In genomic region chr16:53061256-53061655, GRCh38 we compare ENCODE assay signal across 9 cellular contexts. TPM values are rescaled to one million over a fixed set of nuclear protein-coding genes. Genes with fewer than 3 reads are reported as not detected.
DNase-seq lines count a peak whose midpoint lies in the region; ATAC-seq lines count a peak whose summit lies in the region.
"Had no signal": no experiment of that assay in that cellular context is flagged by ENCODE, and none has a peak within 500 bp of the region (broad histone marks: within the 10 kb centered on the region; RNA-seq: fewer than 3 reads in every experiment).

No MANE protein-coding gene starts in this region.

- H3K27me3 Mint-ChIP-seq in immature natural killer cell (ENCODE audit: low read depth in 3 of 3), result peaks cover 0 to 1% (median 0%) of the 10 kb centered on the region in 3 donors

- peaks cover 49 to 62% of the 10 kb centered on the region in 2 donors for H3K4me1 Mint-ChIP-seq in immature natural killer cell

- H3K4me3 Mint-ChIP-seq in immature natural killer cell, result no peak overlapping the region

- peaks cover 17% of the 10 kb centered on the region for H3K36me3 ChIP-seq in BLaER1

- H3K4me1 ChIP-seq in BLaER1, result peaks cover 86% of the 10 kb centered on the region

- H3K4me2 ChIP-seq in BLaER1, result peak overlapping the region; percentile 70
- H3K4me2 ChIP-seq: SK-N-SH had no signal

- H3K27me3 ChIP-seq in BLaER1, result no peaks in the 10 kb centered on the region

- H3K9me3 ChIP-seq in BLaER1, result no peaks in the 10 kb centered on the region
- H3K9me3 ChIP-seq: SK-N-SH had no signal

- no peak overlapping the region for H3K9ac ChIP-seq in BLaER1
- H3K9ac ChIP-seq: SK-N-SH had no signal

- H4K20me1 ChIP-seq in BLaER1, result peaks cover 38% of the 10 kb centered on the region

- H3K4me3 ChIP-seq in BLaER1, result no peak overlapping the region

- H3K9me3 Mint-ChIP-seq in immature natural killer cell, result no peaks in the 10 kb centered on the region

- 0 out of 2 replicates have a peak overlapping the region, but pooled peaks have one; percentile 27 for H3K27ac ChIP-seq in BLaER1

- peak; percentile 54 for DNase-seq in RPMI8226
- DNase-seq in immature natural killer cell, result no peak
- no peak for DNase-seq in OCI-M2 (lab: John Stamatoyannopoulos, UW; ENCODE audit: unreplicated experiment)
- DNase-seq: SK-N-SH had no signal

- peak; percentile 23 for ATAC-seq in GM18909 (IDR thresholded peaks at IDR 0.05; ENCODE audit: poor library complexity, unreplicated experiment)
- peak; percentile 28 for ATAC-seq in HG02973 (IDR thresholded peaks at IDR 0.05; ENCODE audit: unreplicated experiment)
- ATAC-seq in GM19023 (IDR thresholded peaks at IDR 0.05; ENCODE audit: unreplicated experiment), result no peak
- no peak for ATAC-seq in GM18873 (IDR thresholded peaks at IDR 0.05; ENCODE audit: low FRiP score, unreplicated experiment)

- H3K27ac Mint-ChIP-seq in immature natural killer cell, result peak overlapping the region in 1 of 6 donors; percentile 13

- peaks cover 2 to 6% (median 3%) of the 10 kb centered on the region in 3 donors for H3K36me3 Mint-ChIP-seq in immature natural killer cell

RNA-seq across cellular contexts. Expression of gene CHD9, which starts 6.5 kb away (rescaled TPM):
- polyA plus RNA-seq in immature natural killer cell, result 10 to 100 TPM; 47.1 to 68.6 (median 48.5) TPM

RNA-seq across cellular contexts. Expression of gene CHD9NB, which starts 8.6 kb away (rescaled TPM):
- not detected for polyA plus RNA-seq in immature natural killer cell

Comparison
In these comparisons a context has a peak if more than half of its experiments do, and no peak if none do; other contexts are left out.
1. ATAC-seq: peak in GM18909 (single experiment) and HG02973 (single experiment); none in GM19023 (single experiment) and GM18873 (single experiment).